ENCODE assay signal across 10 cellular contexts in the genomic region with DNA sequence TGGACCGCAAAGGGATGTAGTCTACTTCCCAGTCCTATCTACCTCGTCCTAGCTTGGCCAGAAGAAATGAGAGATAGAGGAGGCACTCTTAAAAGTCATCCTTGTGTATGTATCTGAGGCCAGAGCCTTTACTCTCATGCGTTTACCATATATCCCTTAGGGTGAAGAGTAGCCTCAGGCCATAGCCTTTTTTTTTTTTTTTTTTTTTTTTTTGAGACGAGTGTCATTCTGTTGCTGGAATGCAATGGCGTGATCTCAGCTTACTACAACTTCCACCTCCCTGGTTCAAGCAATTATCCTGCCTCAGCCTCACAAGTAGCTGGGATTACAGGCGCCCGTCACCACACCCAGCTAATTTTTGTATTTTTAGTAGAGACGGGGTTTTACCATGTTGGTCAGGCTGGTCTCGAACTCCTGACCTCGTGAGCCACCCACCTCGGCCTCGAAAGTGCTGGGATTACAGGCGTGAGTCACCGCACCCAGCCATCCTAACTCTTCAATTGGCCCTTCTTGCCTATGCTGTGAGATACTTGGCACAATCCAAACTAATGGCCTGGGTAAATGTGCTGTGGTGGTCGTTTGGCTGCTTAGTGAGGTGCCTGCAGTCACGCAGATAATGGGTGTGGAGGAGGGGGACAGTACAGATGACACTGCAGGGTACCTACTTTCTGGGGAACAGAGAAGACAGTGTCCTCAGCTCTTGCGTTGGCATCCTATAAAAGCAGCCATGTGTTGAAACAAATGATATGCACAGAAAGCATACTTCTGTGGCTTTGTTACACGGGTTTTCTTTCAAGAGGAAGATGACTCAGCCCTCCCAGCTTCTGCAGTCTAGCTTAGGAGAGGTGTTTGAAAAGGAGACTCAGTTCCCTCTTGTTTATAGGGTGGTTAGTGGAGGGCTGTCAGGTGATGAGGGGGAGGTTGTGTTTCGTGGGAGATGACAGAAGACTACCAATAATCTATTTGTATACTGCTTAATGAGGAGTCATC. TPM values are rescaled to one million over a fixed set of nuclear protein-coding genes. Genes with fewer than 3 reads are reported as not detected.
DNase-seq lines count a peak whose midpoint lies in the region; ATAC-seq, FAIRE-seq and TF ChIP-seq lines count a peak whose summit lies in the region.
"Had no signal": no experiment of that assay in that cellular context is flagged by ENCODE, and none has a peak within 500 bp of the region (broad histone marks: within the 10 kb centered on the region; RNA-seq: fewer than 3 reads in every experiment).

No MANE protein-coding gene starts in this region.

- ATAC-seq in GM21360 (IDR thresholded peaks at IDR 0.05; ENCODE audit: unreplicated experiment) (no peak), HG03159 (IDR thresholded peaks at IDR 0.05; ENCODE audit: unreplicated experiment) (no peak)

- peaks cover 17% of the 10 kb centered on the region for H3K4me1 Mint-ChIP-seq in mesothelial cell of epicardium

- no peak for TF ChIP-seq POLR2A in GM12891 (IDR thresholded peaks at IDR 0.05; ENCODE audit: low read depth, low read length)

- no peak overlapping the region for H3K4me3 Mint-ChIP-seq in mesothelial cell of epicardium

- peaks cover 17% of the 10 kb centered on the region for H3K9me3 Mint-ChIP-seq in mesothelial cell of epicardium

- H3K27me3 Mint-ChIP-seq in mesothelial cell of epicardium (ENCODE audit: low read depth), result no peaks in the 10 kb centered on the region

- TF ChIP-seq CTCF in mesothelial cell of epicardium (IDR thresholded peaks at IDR 0.05; ENCODE audit: unreplicated experiment), result no peak

- DNase-seq in Daoy (ENCODE audit: low read depth) (peak; percentile 77), HTR-8/SVneo (ENCODE audit: insufficient read length, low spot score) (peak; percentile 54), astrocyte of the hippocampus (ENCODE audit: low read depth, low spot score) (peak; percentile 75), mesothelial cell of epicardium (ENCODE audit: low spot score in 2 of 2, unreplicated experiment in 2 of 2) (no peak), GM12891 (ENCODE audit: insufficient read length, low spot score) (no peak)
- DNase-seq: Kasumi-1 had no signal

- FAIRE-seq in HTR-8/SVneo (lab: Jason Lieb, UNC) (peak; percentile 84), GM12891 (lab: Jason Lieb, UNC) (no peak)

- H3K36me3 Mint-ChIP-seq in mesothelial cell of epicardium, result peaks cover 10% of the 10 kb centered on the region

- H3K27ac Mint-ChIP-seq in mesothelial cell of epicardium, result peak overlapping the region; percentile 71

TF ChIP-seq in GM12891, 5 proteins besides CTCF, POLR2A, EP300 and RAD21:
- no peak for TF ChIP-seq PAX5 (IDR thresholded peaks at IDR 0.05; ENCODE audit: insufficient read depth, low read length, severe bottlenecking)

RNA-seq across cellular contexts. Expression of gene DGAT2L6, which starts 10.4 kb away (rescaled TPM):
- total RNA-seq in Daoy (2014; rRNA removed; shearing (Covaris generic)), result 0.11 TPM in 1 of 2 replicates, not detected in the other
- not detected in 3 replicates for total RNA-seq in mesothelial cell of epicardium
- polyA plus RNA-seq in GM12891 (2012; ENCODE audit: low read depth, missing spikeins), result not detected
- total RNA-seq: skeletal muscle tissue; T-helper 1 cell treated with Interleukin-12 subunit alpha and Interleukin-12 subunit beta and Interleukin-4 antibody, amounts not matched to agents 30 ng/mL and 1 ng/mL, for 36 hours had no signal

RNA-seq across cellular contexts. Expression of gene IGBP1, which starts 33.6 kb away (rescaled TPM):
- total RNA-seq in Daoy (2014; rRNA removed; shearing (Covaris generic)), result 39.5 and 47.1 TPM in 2 replicates
- 60.1 to 63.9 TPM (median 61.1 TPM) in 3 replicates for total RNA-seq in mesothelial cell of epicardium
- 67.7 TPM for polyA plus RNA-seq in GM12891 (2012; ENCODE audit: low read depth, missing spikeins)

Comparison
In these comparisons a context has a peak if more than half of its experiments do, and no peak if none do; other contexts are left out.
1. DNase-seq: peak in Daoy (single experiment), HTR-8/SVneo (single experiment) and astrocyte of the hippocampus (single experiment); none in mesothelial cell of epicardium (0 of 2) and GM12891 (single experiment).